Comparison of ENCODE assay signal across 20 cellular contexts in the genomic region with DNA sequence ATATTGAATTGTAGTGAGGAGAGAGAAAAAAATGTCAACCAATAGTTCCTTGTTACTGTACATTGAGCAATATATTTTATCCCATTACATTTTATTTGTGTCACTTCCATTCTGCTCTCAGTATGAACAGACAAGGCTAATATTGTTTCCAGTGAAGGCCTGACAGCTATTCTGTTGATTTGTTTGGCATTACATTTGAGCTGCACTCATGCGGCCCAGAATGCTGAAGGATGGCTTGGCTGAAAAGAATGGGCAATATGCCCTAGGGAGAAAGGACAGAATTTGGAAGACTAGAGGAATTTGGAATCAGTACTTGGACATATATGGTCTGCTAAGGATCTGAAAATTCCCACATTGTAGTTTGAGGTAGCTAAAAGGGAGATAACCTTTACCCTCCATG.
"Had no signal": no experiment of that assay in that cellular context is flagged by ENCODE, and none has a peak within 500 bp of the region (broad histone marks: within the 10 kb centered on the region; RNA-seq: fewer than 3 reads in every experiment).

No MANE protein-coding gene starts in this region.

- H3K9me3 ChIP-seq: esophagus muscularis mucosa, psoas muscle, stomach, thyroid gland had no signal

- ATAC-seq: foreskin keratinocyte; naive thymus-derived CD4-positive, alpha-beta T cell; psoas muscle; right cardiac atrium; stimulated activated effector memory CD8-positive, alpha-beta T cell treated with anti-CD3 and anti-CD28 coated beads, Interleukin-12 subunit alpha, Interleukin-12 subunit beta, amount 100 ng/mL, for 72 hours had no signal

- H3K4me3 ChIP-seq: coronary artery, esophagus muscularis mucosa, lung, psoas muscle, sigmoid colon, stomach, thyroid gland had no signal

- H3K4me1 ChIP-seq: foreskin keratinocyte, psoas muscle, thyroid gland had no signal

- DNase-seq: dermis blood vessel endothelial cell; effector memory CD4-positive, alpha-beta T cell; foreskin keratinocyte; immature natural killer cell; islet precursor cell; mesenchymal stem cell; naive thymus-derived CD4-positive, alpha-beta T cell; psoas muscle; right cardiac atrium; sigmoid colon; stimulated activated CD4-positive, alpha-beta T cell treated with anti-CD3 and anti-CD28 coated beads, Interleukin-2, amount 100 ng/mL, for 24 hours; stimulated activated CD4-positive, alpha-beta T cell treated with anti-CD3 and anti-CD28 coated beads, Interleukin-4, amount 100 ng/mL, for 24 hours; stimulated activated naive CD4-positive, alpha-beta T cell treated with Interleukin-2 at 50 U/mL for 16 hours; stomach; thyroid gland; trophoblast cell had no signal

- H3K27me3 ChIP-seq: esophagus muscularis mucosa, foreskin keratinocyte, sigmoid colon, stomach, thyroid gland had no signal

- H3K36me3 ChIP-seq: esophagus muscularis mucosa, sigmoid colon, stomach, thyroid gland had no signal

- H3K27ac ChIP-seq: coronary artery, esophagus muscularis mucosa, foreskin keratinocyte, psoas muscle, sigmoid colon, stomach, thyroid gland had no signal
